18 cellular contexts compared by ENCODE assay signal in genomic region chr6:164034602-164035140, GRCh38.
DNase-seq lines count a peak whose midpoint lies in the region; ATAC-seq and TF ChIP-seq lines count a peak whose summit lies in the region.
"Had no signal": no experiment of that assay in that cellular context is flagged by ENCODE, and none has a peak within 500 bp of the region (broad histone marks: within the 10 kb centered on the region; RNA-seq: fewer than 3 reads in every experiment).

No MANE protein-coding gene starts in this region.

- no peaks in the 10 kb centered on the region for H3K4me1 ChIP-seq in upper lobe of right lung
- H3K4me1 ChIP-seq: SJCRH30 had no signal

- no peak overlapping the region for H3K27ac ChIP-seq in upper lobe of right lung
- H3K27ac ChIP-seq: BLaER1, SJCRH30 had no signal

- H3K9me3 ChIP-seq in upper lobe of right lung, result no peaks in the 10 kb centered on the region
- H3K9me3 ChIP-seq: BLaER1, SJCRH30 had no signal

- H3K36me3 Mint-ChIP-seq in type B pancreatic cell, result no peaks in the 10 kb centered on the region
- H3K36me3 Mint-ChIP-seq: CD8-positive, alpha-beta T cell had no signal

- H3K36me3 ChIP-seq in upper lobe of right lung, result no peaks in the 10 kb centered on the region
- H3K36me3 ChIP-seq: BLaER1, SJCRH30 had no signal

- peak; percentile 50 for DNase-seq in A172 (ENCODE audit: low spot score)
- DNase-seq in HT1080 (ENCODE audit: low read depth), result peak; percentile 70
- DNase-seq in SK-N-DZ (ENCODE audit: low spot score), result peak; percentile 13
- DNase-seq in iris pigment epithelial cell (ENCODE audit: low read depth), result peak; percentile 8
- DNase-seq in upper lobe of right lung, result no peak
- DNase-seq in posterior cingulate gyrus, result no peak
- no peak for DNase-seq in type B pancreatic cell (ENCODE audit: extremely low spot score, unreplicated experiment)
- DNase-seq: 8988T; CD8-positive, alpha-beta T cell; H9; NCI-H1417; NCI-H187 treated with DMSO at 0.1 percent for 48 hours; NCI-H226; NCI-H524 treated with DMSO at 0.1 percent for 48 hours; PC-3 had no signal

- peaks cover 5% of the 10 kb centered on the region for H3K4me1 Mint-ChIP-seq in type B pancreatic cell (ENCODE audit: unreplicated experiment)
- H3K4me1 Mint-ChIP-seq: H9 had no signal

- intact Hi-C loops in upper lobe of right lung (cut with DNase I) (no loop called here), posterior cingulate gyrus (cut with DNase I) (no loop called here)

- no peaks in the 10 kb centered on the region for H3K27me3 Mint-ChIP-seq in type B pancreatic cell

- no peak for ATAC-seq in upper lobe of right lung
- ATAC-seq in GM19035 (IDR thresholded peaks at IDR 0.05; ENCODE audit: unreplicated experiment), result no peak
- ATAC-seq: CD8-positive, alpha-beta T cell; PC-3 had no signal

- TF ChIP-seq CTCF in upper lobe of right lung (IDR thresholded peaks at IDR 0.05) (no peak), type B pancreatic cell (conservative IDR thresholded peaks at IDR 0.05) (no peak)

- no peak overlapping the region for H3K27ac Mint-ChIP-seq in type B pancreatic cell
- H3K27ac Mint-ChIP-seq: CD8-positive, alpha-beta T cell; H9 had no signal

- H3K4me3 ChIP-seq in upper lobe of right lung, result no peak overlapping the region
- H3K4me3 ChIP-seq: BLaER1, SJCRH30 had no signal

- no peaks in the 10 kb centered on the region for H3K27me3 ChIP-seq in upper lobe of right lung
- H3K27me3 ChIP-seq: BLaER1, SJCRH30 had no signal

- no peak overlapping the region for H3K4me3 Mint-ChIP-seq in type B pancreatic cell
- H3K4me3 Mint-ChIP-seq: CD8-positive, alpha-beta T cell; H9 had no signal

- H3K9me3 Mint-ChIP-seq in type B pancreatic cell, result no peaks in the 10 kb centered on the region
- H3K9me3 Mint-ChIP-seq: CD8-positive, alpha-beta T cell; H9 had no signal

Comparison
In these comparisons a context has a peak if more than half of its experiments do, and no peak if none do; other contexts are left out.
1. DNase-seq: peak in A172 (single experiment), HT1080 (single experiment), SK-N-DZ (single experiment) and iris pigment epithelial cell (single experiment); none in upper lobe of right lung (single experiment), posterior cingulate gyrus (0 of 10) and type B pancreatic cell (single experiment).